ENCODE assay signal across 19 cellular contexts in genomic region chr1:244280221-244280620, GRCh38.
DNase-seq lines count a peak whose midpoint lies in the region; ATAC-seq and TF ChIP-seq lines count a peak whose summit lies in the region.
"Had no signal": no experiment of that assay in that cellular context is flagged by ENCODE, and none has a peak within 500 bp of the region (broad histone marks: within the 10 kb centered on the region; RNA-seq: fewer than 3 reads in every experiment).

No MANE protein-coding gene starts in this region.

- 67% methylated on average over 5 of the region's 5 CpGs for WGBS in mesenchymal stem cell

- DNase-seq in NOMO-1 treated with DMSO at 0.1 percent for 48 hours (lab: John Stamatoyannopoulos, UW; ENCODE audit: unreplicated experiment) (peak; percentile 14), NOMO-1 treated with dmso at 0.1 percent for 144 hours (lab: John Stamatoyannopoulos, UW; ENCODE audit: unreplicated experiment) (no peak), MG63 (peak; percentile 35), cardiac fibroblast (ENCODE audit: low read depth in 2 of 2) (peak; percentile 34 to 39), mesenchymal stem cell (peak; percentile 34), hippocampal formation (lab: John Stamatoyannopoulos, UW) (no peak)
- no peak for DNase-seq in activated CD4-positive, CD25-positive, alpha-beta regulatory T cell (lab: John Stamatoyannopoulos, UW)
- DNase-seq: 8988T, C1 segment of cervical spinal cord, COR-L47, MM.1S, NCI-H1436 treated with DMSO at 0.1 percent for 48 hours, NCI-H2081, NCI-H2227 treated with DMSO at 0.1 percent for 48 hours, NCI-H526 treated with DMSO at 0.1 percent for 48 hours, Peyer's patch, Right ventricle myocardium superior had no signal

- no peak overlapping the region for H2AK5ac ChIP-seq in mesenchymal stem cell (ENCODE audit: low read length, severe bottlenecking)

- no peak overlapping the region for H3K27ac ChIP-seq in mesenchymal stem cell (ENCODE audit: low read length, poor library complexity, severe bottlenecking)
- H3K27ac ChIP-seq: KMS-11, Peyer's patch had no signal

- H4K8ac ChIP-seq in mesenchymal stem cell (ENCODE audit: low read length) = no peak overlapping the region

- no peak overlapping the region for H3K4me3 ChIP-seq in MG63
- no peak overlapping the region for H3K4me3 ChIP-seq in cardiac fibroblast (replicated peaks in 1 of 2; ENCODE audit: low read depth in 2 of 2, low read length in 2 of 2)
- no peak overlapping the region for H3K4me3 ChIP-seq in mesenchymal stem cell (ENCODE audit: insufficient read depth in 1 of 2, low read depth in 1 of 2, low read length in 2 of 2)
- H3K4me3 ChIP-seq: Peyer's patch had no signal

- peaks cover 2% of the 10 kb centered on the region for H3K4me1 ChIP-seq in mesenchymal stem cell (ENCODE audit: control insufficient read depth, insufficient read depth, low read depth, low read length)
- H3K4me1 ChIP-seq: Peyer's patch had no signal

- H3K9ac ChIP-seq in mesenchymal stem cell (ENCODE audit: low read length) = no peak overlapping the region
- H3K9ac ChIP-seq: KMS-11 had no signal

- H3K79me1 ChIP-seq in mesenchymal stem cell (replicated peaks; ENCODE audit: low read length, poor library complexity, severe bottlenecking) = no peaks in the 10 kb centered on the region

- no peak for TF ChIP-seq CTCF in cardiac fibroblast (IDR thresholded peaks at IDR 0.05; ENCODE audit: low read depth, low read length)

- no peaks in the 10 kb centered on the region for H3K9me3 ChIP-seq in MG63
- no peaks in the 10 kb centered on the region for H3K9me3 ChIP-seq in mesenchymal stem cell (ENCODE audit: control insufficient read depth, low read length)
- H3K9me3 ChIP-seq: Peyer's patch had no signal

- no peak overlapping the region for H2BK15ac ChIP-seq in mesenchymal stem cell (ENCODE audit: low read depth, poor library complexity, severe bottlenecking)

- H4K91ac ChIP-seq in mesenchymal stem cell (ENCODE audit: low read length) = no peak overlapping the region

- H3K4ac ChIP-seq in mesenchymal stem cell (ENCODE audit: low read depth in 1 of 2, low read length in 2 of 2) = peak overlapping the region in 1 of 2 experiments; percentile 51

- no peak overlapping the region for H3K18ac ChIP-seq in mesenchymal stem cell (ENCODE audit: low read depth in 1 of 2, low read length in 2 of 2)

- peak overlapping the region in 1 of 2 experiments; percentile 98 for H2BK12ac ChIP-seq in mesenchymal stem cell (ENCODE audit: low read length in 2 of 2)

- no peak overlapping the region for H3K23ac ChIP-seq in mesenchymal stem cell (ENCODE audit: low read length in 2 of 2)

- no peak for ATAC-seq in GM18868 (IDR thresholded peaks at IDR 0.05; ENCODE audit: unreplicated experiment)

- H3K36me3 ChIP-seq in MG63 (no peaks in the 10 kb centered on the region), mesenchymal stem cell (ENCODE audit: control insufficient read depth in 1 of 2, insufficient read depth in 2 of 2, low read depth in 1 of 2, low read length in 2 of 2) (peaks cover 0 to 3% of the 10 kb centered on the region in 2 experiments)
- H3K36me3 ChIP-seq: Peyer's patch had no signal

- H2AFZ ChIP-seq in mesenchymal stem cell (ENCODE audit: low read depth, low read length) = peak overlapping the region; percentile 29

- no peak overlapping the region for H3K14ac ChIP-seq in mesenchymal stem cell (ENCODE audit: low read length in 2 of 2)

- no peak overlapping the region for H2BK120ac ChIP-seq in mesenchymal stem cell (ENCODE audit: low read depth, low read length)

- H3K27me3 ChIP-seq in MG63 (no peaks in the 10 kb centered on the region), mesenchymal stem cell (ENCODE audit: control insufficient read depth in 1 of 2, insufficient read depth in 1 of 2, low read length in 2 of 2) (no peaks in the 10 kb centered on the region)
- H3K27me3 ChIP-seq: Peyer's patch had no signal

- no peak overlapping the region for H2BK5ac ChIP-seq in mesenchymal stem cell (ENCODE audit: low read depth, low read length, poor library complexity, severe bottlenecking)

- no peak overlapping the region for H3K4me2 ChIP-seq in mesenchymal stem cell (ENCODE audit: low read length, poor library complexity, severe bottlenecking)
- H3K4me2 ChIP-seq: KMS-11 had no signal

Comparison
In these comparisons a context has a peak if more than half of its experiments do, and no peak if none do; other contexts are left out.
1. DNase-seq: peak in NOMO-1 treated with DMSO at 0.1 percent for 48 hours (single experiment), MG63 (single experiment), cardiac fibroblast (2 of 2) and mesenchymal stem cell (single experiment); none in NOMO-1 treated with dmso at 0.1 percent for 144 hours (single experiment), hippocampal formation (0 of 2) and activated CD4-positive, CD25-positive, alpha-beta regulatory T cell (0 of 4).